8 cellular contexts compared by ENCODE assay signal in the genomic region with DNA sequence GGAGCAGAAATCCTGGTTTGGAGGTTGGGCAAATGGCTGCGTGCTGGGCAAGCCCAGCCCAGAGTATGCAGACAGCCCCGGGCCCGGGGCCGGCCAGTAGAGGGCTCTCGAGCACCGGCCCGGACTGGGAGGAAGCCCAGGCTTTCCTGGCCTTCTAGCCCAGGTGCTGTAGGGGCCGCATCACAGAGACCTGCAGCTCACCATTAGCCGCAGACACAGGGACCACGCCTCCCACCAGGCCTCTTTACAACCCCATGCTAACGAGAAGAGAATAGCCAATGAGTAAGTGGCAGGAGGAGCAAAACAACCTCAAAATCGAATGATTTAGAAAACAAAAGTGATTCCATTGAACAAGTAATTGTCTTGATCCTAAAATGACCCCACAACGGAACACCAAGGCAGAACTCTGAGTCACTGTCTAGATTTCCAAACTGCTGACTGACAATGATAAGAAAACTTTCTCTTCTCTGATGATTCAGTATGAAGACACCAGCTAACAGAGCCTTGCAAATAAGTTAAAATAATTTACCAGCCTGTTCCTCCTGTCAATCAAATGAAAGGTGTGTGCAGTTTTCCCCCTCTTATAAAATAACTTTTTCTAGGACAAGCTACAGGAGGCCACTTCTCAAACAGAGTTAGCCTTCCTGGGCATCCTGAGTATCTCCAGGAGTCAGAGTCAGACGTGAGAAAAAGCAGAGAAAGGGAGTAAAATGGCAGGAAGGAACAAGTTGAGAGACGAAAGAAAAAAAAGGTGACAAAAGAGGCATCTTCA.
DNase-seq lines count a peak whose midpoint lies in the region; ATAC-seq and TF ChIP-seq lines count a peak whose summit lies in the region.

No MANE protein-coding gene starts in this region.

- no peaks in the 10 kb centered on the region for H3K9me3 Mint-ChIP-seq in activated CD8-positive, alpha-beta T cell treated with anti-CD3 and anti-CD28 coated beads for 36 hours

- no peak overlapping the region for H2BK120ac ChIP-seq in mesendoderm (ENCODE audit: low read depth, low read length)

- H3K36me3 Mint-ChIP-seq in activated CD8-positive, alpha-beta T cell treated with anti-CD3 and anti-CD28 coated beads for 36 hours (ENCODE audit: low read depth): no peaks in the 10 kb centered on the region

- no peak overlapping the region for H2BK15ac ChIP-seq in mesendoderm (replicated peaks; ENCODE audit: low read depth)

- no peak overlapping the region for H4K8ac ChIP-seq in mesendoderm (ENCODE audit: low read depth, low read length)

- H3K18ac ChIP-seq in mesendoderm (ENCODE audit: low read length): no peak overlapping the region

- H3K4ac ChIP-seq in mesendoderm (ENCODE audit: low read depth, low read length): no peak overlapping the region

- WGBS in mesendoderm (ENCODE audit: extremely low coverage, insufficient coverage, low lambda C conversion rate): no CpG with 5 or more reads among the region's 15 CpGs

- H2AK5ac ChIP-seq in mesendoderm (ENCODE audit: low read length): no peak overlapping the region

- H3K27ac ChIP-seq in A673 (ENCODE audit: low read depth, low read length, poor library complexity, severe bottlenecking): no peak overlapping the region
- no peak overlapping the region for H3K27ac ChIP-seq in effector memory CD4-positive, alpha-beta T cell (ENCODE audit: insufficient read depth, low read length, poor library complexity, severe bottlenecking)
- no peak overlapping the region for H3K27ac ChIP-seq in mesendoderm (ENCODE audit: low read depth, low read length)

- H3K27me3 ChIP-seq in A673 (replicated peaks; ENCODE audit: insufficient read depth, low read depth, low read length, poor library complexity) (no peaks in the 10 kb centered on the region), mesendoderm (ENCODE audit: insufficient read depth, low read length, poor library complexity) (no peaks in the 10 kb centered on the region)
- H3K27me3 ChIP-seq in effector memory CD4-positive, alpha-beta T cell (replicated peaks; ENCODE audit: control insufficient read depth, insufficient read depth, low read length, poor library complexity, severe bottlenecking): no peaks in the 10 kb centered on the region

- H3K36me3 ChIP-seq in A673 (ENCODE audit: insufficient read depth, low read length, poor library complexity, severe bottlenecking) (no peaks in the 10 kb centered on the region), mesendoderm (ENCODE audit: control insufficient read depth, insufficient read depth, low read length) (no peaks in the 10 kb centered on the region)
- H3K36me3 ChIP-seq in effector memory CD4-positive, alpha-beta T cell (ENCODE audit: control insufficient read depth, insufficient read depth, low read length): no peaks in the 10 kb centered on the region

- POLR2A ChIA-PET in A673 (lab: Charles Lee; ENCODE audit: low non-redundant PET): no interaction called here
- POLR2A ChIA-PET in activated CD8-positive, alpha-beta T cell treated with anti-CD3 and anti-CD28 coated beads for 36 hours (lab: Charles Lee): interaction anchor here (1.1 to 2.3 kb wide), 3 partner anchors 15 to 322 kb away, joined by 3 to 7 read pairs (median 5); partner anchors contain the start of gene TRA2B

- DNase-seq in A673 (ENCODE audit: low spot score) (peak; percentile 68), GM13977 (ENCODE audit: low spot score) (peak; percentile 79), NCI-H526 (lab: John Stamatoyannopoulos, UW) (peak; percentile 71 to 89), mesendoderm (peak; percentile 96)
- peak; percentile 78 for DNase-seq in activated CD8-positive, alpha-beta T cell treated with anti-CD3 and anti-CD28 coated beads for 36 hours
- peak; percentile 42 to 56 (median 44) for DNase-seq in effector memory CD4-positive, alpha-beta T cell
- DNase-seq in stimulated activated CD8-positive, alpha-beta memory T cell treated with anti-CD3 and anti-CD28 coated beads, Interleukin-4, amount 100 ng/mL, for 24 hours (ENCODE audit: low read depth): peak; percentile 61

- BruUV-seq in A673 (replicated peaks; lab: Mats Ljungman, UMichigan): no TSS peak

- no peaks in the 10 kb centered on the region for H3K79me1 ChIP-seq in mesendoderm (ENCODE audit: low read length)

- intact Hi-C loops in A673 (cut with micrococcal nuclease; ENCODE audit: unreplicated experiment): loop anchor here (1.0 to 5.0 kb wide), 2 partner anchors 277 to 281 kb away; no protein-coding TSS in a partner anchor
- intact Hi-C loops in activated CD8-positive, alpha-beta T cell treated with anti-CD3 and anti-CD28 coated beads for 36 hours (cut with micrococcal nuclease): loop anchor here (1.0 kb wide), 1 partner anchor 281 kb away; no protein-coding TSS in a partner anchor

- no peaks in the 10 kb centered on the region for H3K79me2 ChIP-seq in mesendoderm (ENCODE audit: control insufficient read depth, insufficient read depth, low read length)

- H3K4me3 Mint-ChIP-seq in activated CD8-positive, alpha-beta T cell treated with anti-CD3 and anti-CD28 coated beads for 36 hours: peak overlapping the region; percentile 15

- peaks cover 2% of the 10 kb centered on the region for H3K27me3 Mint-ChIP-seq in activated CD8-positive, alpha-beta T cell treated with anti-CD3 and anti-CD28 coated beads for 36 hours

- ATAC-seq in HG03103 (IDR thresholded peaks at IDR 0.05; ENCODE audit: low read depth, unreplicated experiment): peak; percentile 45
- peak; percentile 88 for ATAC-seq in activated CD8-positive, alpha-beta T cell treated with anti-CD3 and anti-CD28 coated beads for 36 hours

- in situ Hi-C loops in GM13977 (cut with MboI; ENCODE audit: low pct_unique_long_range_greater_than_20kb, low sequenced_read_pairs, unreplicated experiment): loop anchor here (5.0 to 10.0 kb wide), 2 partner anchors 275 to 278 kb away; no protein-coding TSS in a partner anchor

- H3K23ac ChIP-seq in mesendoderm (ENCODE audit: low read length): no peak overlapping the region

- H3K4me3 ChIP-seq in A673 (ENCODE audit: low read depth, low read length, poor library complexity, severe bottlenecking): no peak overlapping the region
- no peak overlapping the region for H3K4me3 ChIP-seq in effector memory CD4-positive, alpha-beta T cell (ENCODE audit: insufficient read depth, low read depth, low read length, poor library complexity, severe bottlenecking)
- H3K4me3 ChIP-seq in mesendoderm (ENCODE audit: low read length): no peak overlapping the region

- TF ChIP-seq CTCF in A673 (conservative IDR thresholded peaks at IDR 0.05; ENCODE audit: low read depth, low read length) (peak; percentile 92), GM13977 (IDR thresholded peaks at IDR 0.05; ENCODE audit: extremely low read depth, insufficient read depth, missing control alignments) (peak; percentile 98)
- peak; percentile 71 for TF ChIP-seq CTCF in activated CD8-positive, alpha-beta T cell treated with anti-CD3 and anti-CD28 coated beads for 36 hours (IDR thresholded peaks at IDR 0.05)

- H3K56ac ChIP-seq in mesendoderm (ENCODE audit: low read length): peak overlapping the region; percentile 60

- no peak overlapping the region for H3K4me2 ChIP-seq in mesendoderm (ENCODE audit: low read length)

- H2BK5ac ChIP-seq in mesendoderm (ENCODE audit: low read length): no peak overlapping the region

- CTCF ChIA-PET in A673 (lab: Charles Lee): interaction anchor here (0.5 to 2.0 kb wide), 4 partner anchors 18 to 278 kb away, joined by 3 to 6 read pairs (median 4); no protein-coding TSS in a partner anchor
- CTCF ChIA-PET in activated CD8-positive, alpha-beta T cell treated with anti-CD3 and anti-CD28 coated beads for 36 hours (lab: Charles Lee): interaction anchor here (0.7 to 8.5 kb wide), 26 partner anchors 10 to 357 kb away, joined by 3 to 147 read pairs (median 3); no protein-coding TSS in a partner anchor

- H3K4me1 Mint-ChIP-seq in activated CD8-positive, alpha-beta T cell treated with anti-CD3 and anti-CD28 coated beads for 36 hours (ENCODE audit: low read depth): peaks cover 20% of the 10 kb centered on the region

- no peak overlapping the region for H4K5ac ChIP-seq in mesendoderm (ENCODE audit: low read length)

- no peaks in the 10 kb centered on the region for H3K9me3 ChIP-seq in A673 (ENCODE audit: low read depth, low read length, poor library complexity, severe bottlenecking)
- no peaks in the 10 kb centered on the region for H3K9me3 ChIP-seq in effector memory CD4-positive, alpha-beta T cell (ENCODE audit: control insufficient read depth, low read length)

- H3K9ac ChIP-seq in mesendoderm (ENCODE audit: low read length): no peak overlapping the region

- H3K4me1 ChIP-seq in A673 (ENCODE audit: insufficient read depth, low read length, poor library complexity, severe bottlenecking) (peaks cover 18% of the 10 kb centered on the region), mesendoderm (ENCODE audit: control insufficient read depth, low read depth, low read length) (peaks cover 3% of the 10 kb centered on the region)
- no peaks in the 10 kb centered on the region for H3K4me1 ChIP-seq in effector memory CD4-positive, alpha-beta T cell (ENCODE audit: control insufficient read depth, insufficient read depth, low read length, poor library complexity, severe bottlenecking)

- H3K27ac Mint-ChIP-seq in activated CD8-positive, alpha-beta T cell treated with anti-CD3 and anti-CD28 coated beads for 36 hours: peak overlapping the region; percentile 56

Comparison
In these comparisons a context has a peak if more than half of its experiments do, and no peak if none do; other contexts are left out.
1. DNase-seq: peak in every context shown above with its lines; median percentile 96 in mesendoderm; 80 in NCI-H526; 79 in GM13977; 78 in activated CD8-positive, alpha-beta T cell treated with anti-CD3 and anti-CD28 coated beads for 36 hours; 68 in A673; 61 in stimulated activated CD8-positive, alpha-beta memory T cell treated with anti-CD3 and anti-CD28 coated beads, Interleukin-4, amount 100 ng/mL, for 24 hours; 44 in effector memory CD4-positive, alpha-beta T cell.